7 cellular contexts compared by ENCODE assay signal in the genomic region with DNA sequence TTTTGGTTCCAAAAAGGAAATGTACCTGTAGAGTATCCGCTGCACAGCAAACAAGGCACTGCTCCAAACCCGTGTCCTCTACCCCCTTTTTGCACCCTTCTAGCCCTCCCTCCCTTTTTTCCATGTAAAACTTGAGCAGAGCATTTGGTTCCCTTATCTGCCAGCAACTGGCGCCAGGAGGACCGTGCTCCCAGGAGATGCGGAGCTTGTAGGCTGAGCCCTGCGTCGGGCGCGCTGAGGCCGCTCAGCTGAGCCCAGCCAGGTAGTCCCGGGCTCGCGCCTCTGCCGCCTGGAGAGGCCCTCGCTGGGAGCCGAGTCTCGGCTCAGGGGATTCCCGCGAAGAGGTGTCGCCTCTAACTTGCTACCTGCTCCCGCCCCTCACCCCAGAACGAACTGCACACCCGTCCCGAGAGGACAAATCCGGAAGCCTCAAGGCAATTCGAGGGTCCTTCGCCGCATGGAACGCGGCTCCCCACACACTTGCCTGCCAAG. TPM values are rescaled to one million over a fixed set of nuclear protein-coding genes. Genes with fewer than 3 reads are reported as not detected.
DNase-seq lines count a peak whose midpoint lies in the region; ATAC-seq and TF ChIP-seq lines count a peak whose summit lies in the region.

No MANE protein-coding gene starts in this region.

- CTCF ChIA-PET in activated B cell treated with CpG ODN at 0.5 μM for 24 hours (lab: Charles Lee) = no interaction called here

- H3K4me1 Mint-ChIP-seq in activated B cell treated with CpG ODN at 0.5 μM for 24 hours = peaks cover 64% of the 10 kb centered on the region

- POLR2A ChIA-PET in activated B cell treated with CpG ODN at 0.5 μM for 24 hours (lab: Charles Lee) = interaction anchor here (0.6 to 2.2 kb wide), 10 partner anchors 10 to 1808 kb away, joined by 3 to 10 read pairs (median 4); partner anchors contain the start of genes AP4E1, EID1, GABPB1 and USP8

- TF ChIP-seq CTCF in HFF-Myc (IDR thresholded peaks at IDR 0.05; ENCODE audit: low read depth, low read length, missing control alignments) (no peak), activated B cell treated with CpG ODN at 0.5 μM for 24 hours (IDR thresholded peaks at IDR 0.05) (no peak)

- ATAC-seq in GM18498 (IDR thresholded peaks at IDR 0.05; ENCODE audit: unreplicated experiment) = peak; percentile 58
- ATAC-seq in activated B cell treated with CpG ODN at 0.5 μM for 24 hours (ENCODE audit: low read depth) = peak; percentile 61
- peak; percentile 69 for ATAC-seq in left colon

- H3K4me3 ChIP-seq in HFF-Myc (replicated peaks; ENCODE audit: low read depth, low read length) = peak overlapping the region; percentile 98

- H3K27me3 Mint-ChIP-seq in activated B cell treated with CpG ODN at 0.5 μM for 24 hours = no peaks in the 10 kb centered on the region

- no peaks in the 10 kb centered on the region for H3K9me3 Mint-ChIP-seq in activated B cell treated with CpG ODN at 0.5 μM for 24 hours

- no peak for DNase-seq in HFF-Myc (ENCODE audit: extremely low read depth, low read depth)
- DNase-seq in NAMALWA (ENCODE audit: low spot score) = peak; percentile 61
- no peak for DNase-seq in activated B cell treated with CpG ODN at 0.5 μM for 24 hours
- peak; percentile 77 for DNase-seq in central memory CD4-positive, alpha-beta T cell
- peak; percentile 61 to 65 for DNase-seq in left colon
- DNase-seq in stimulated activated CD4-positive, alpha-beta T cell treated with anti-CD3 and anti-CD28 coated beads, Interleukin-2, amount 100 ng/mL, for 48 hours = peak; percentile 55 to 63

- peak overlapping the region; percentile 92 for H3K27ac Mint-ChIP-seq in activated B cell treated with CpG ODN at 0.5 μM for 24 hours

- H3K4me3 Mint-ChIP-seq in activated B cell treated with CpG ODN at 0.5 μM for 24 hours = peak overlapping the region; percentile 99

- peaks cover 41% of the 10 kb centered on the region for H3K36me3 Mint-ChIP-seq in activated B cell treated with CpG ODN at 0.5 μM for 24 hours (ENCODE audit: low read depth)

- intact Hi-C loops in activated B cell treated with CpG ODN at 0.5 μM for 24 hours (cut with micrococcal nuclease) (loop anchor here (1.0 to 2.0 kb wide), 6 partner anchors 11 to 1875 kb away; partner anchors contain the start of genes AP4E1, CEP152, DTWD1 and FAM227B), left colon (cut with DNase I, micrococcal nuclease) (loop anchor here in 1 of 2 donors (10.0 kb wide), 2 partner anchors 189 to 219 kb away; partner anchors contain the start of gene AP4E1)

RNA-seq across cellular contexts. Expression of gene TRPM7, which starts 0.6 kb away (rescaled TPM):
- 59.4 and 64.7 TPM in 2 replicates for total RNA-seq in activated B cell treated with CpG ODN at 0.5 μM for 24 hours
- 10 to 100 TPM; 36.8 to 36.9 TPM for total RNA-seq in left colon

Comparison
In these comparisons a context has a peak if more than half of its experiments do, and no peak if none do; other contexts are left out.
1. DNase-seq: peak in NAMALWA (single experiment), central memory CD4-positive, alpha-beta T cell (single experiment), left colon (2 of 2) and stimulated activated CD4-positive, alpha-beta T cell treated with anti-CD3 and anti-CD28 coated beads, Interleukin-2, amount 100 ng/mL, for 48 hours (2 of 2); none in HFF-Myc (single experiment) and activated B cell treated with CpG ODN at 0.5 μM for 24 hours (single experiment).
2. Peak in every context shown above with its lines, with median percentiles within 50 percentile points of each other: ATAC-seq.